2 cellular contexts compared by ENCODE assay signal in the genomic region with DNA sequence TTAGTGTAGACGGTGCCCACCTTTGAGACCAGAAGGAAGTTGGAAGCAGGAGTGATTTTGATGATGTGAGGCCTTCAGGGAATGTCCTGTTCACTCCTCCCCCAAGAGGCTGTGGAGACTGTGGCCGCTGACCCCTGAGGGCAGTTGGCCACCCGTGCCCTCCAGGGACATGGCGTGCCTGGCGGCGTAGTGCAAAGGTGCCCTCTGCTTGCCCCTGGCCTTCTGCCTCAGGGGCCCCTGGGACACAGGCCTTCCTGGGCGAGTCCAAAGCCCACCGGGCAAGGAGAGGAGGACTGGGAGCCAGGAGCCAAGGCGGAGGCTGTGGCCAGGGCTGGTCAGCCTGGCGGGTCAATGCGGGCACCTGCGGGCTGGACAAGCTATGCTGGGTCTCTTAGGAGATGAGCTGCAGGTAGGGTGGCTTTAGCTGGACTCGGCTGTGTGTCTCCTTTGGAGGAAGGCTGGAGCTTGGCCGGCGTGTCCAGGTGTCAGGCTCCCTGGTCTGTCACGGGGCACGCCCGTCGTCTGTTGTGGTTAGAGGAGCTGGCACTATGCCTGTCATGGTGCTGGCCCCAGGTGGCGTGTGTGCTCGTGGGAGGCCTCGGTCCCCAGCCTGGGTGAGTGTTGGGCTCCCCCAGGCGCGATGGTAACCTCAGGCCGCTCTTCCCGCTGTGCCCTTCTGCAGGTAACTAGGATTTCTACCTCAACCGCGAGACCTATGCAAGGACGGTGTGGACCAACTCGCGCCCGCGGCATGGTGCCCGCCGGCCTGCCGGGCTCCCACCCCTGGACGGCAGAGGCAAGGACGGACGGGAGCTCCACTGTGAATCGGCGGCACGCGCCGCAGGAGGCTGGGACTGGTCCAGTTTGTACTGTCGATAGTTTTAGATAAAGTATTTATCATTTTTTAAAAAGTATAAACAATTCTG.
TF ChIP-seq lines count a peak whose summit lies in the region.

No MANE protein-coding gene starts in this region.

TF ChIP-seq in WTC11, 78 proteins besides CTCF, POLR2A, EP300 and RAD21:
- TF ChIP-seq CREM (CRISPR knock-in tag; IDR thresholded peaks at IDR 0.05) (no peak), TEAD1 (CRISPR knock-in tag; IDR thresholded peaks at IDR 0.05) (no peak), TCF7 (CRISPR knock-in tag; IDR thresholded peaks at IDR 0.05; ENCODE audit: low read depth) (no peak), MXD4 (CRISPR knock-in tag; IDR thresholded peaks at IDR 0.05; ENCODE audit: borderline replicate concordance) (no peak), TEAD4 (CRISPR knock-in tag; IDR thresholded peaks at IDR 0.05) (no peak), RORB (CRISPR knock-in tag; IDR thresholded peaks at IDR 0.05) (no peak), FOXK1 (CRISPR knock-in tag; IDR thresholded peaks at IDR 0.05) (no peak), OVOL2 (CRISPR knock-in tag; IDR thresholded peaks at IDR 0.05; ENCODE audit: borderline replicate concordance) (no peak), NR1H2 (CRISPR knock-in tag; IDR thresholded peaks at IDR 0.05) (no peak), ZNF138 (CRISPR knock-in tag; conservative IDR thresholded peaks at IDR 0.05) (no peak), RELA (CRISPR knock-in tag; IDR thresholded peaks at IDR 0.05; ENCODE audit: borderline replicate concordance) (no peak)
- TF ChIP-seq, protein P1, sequence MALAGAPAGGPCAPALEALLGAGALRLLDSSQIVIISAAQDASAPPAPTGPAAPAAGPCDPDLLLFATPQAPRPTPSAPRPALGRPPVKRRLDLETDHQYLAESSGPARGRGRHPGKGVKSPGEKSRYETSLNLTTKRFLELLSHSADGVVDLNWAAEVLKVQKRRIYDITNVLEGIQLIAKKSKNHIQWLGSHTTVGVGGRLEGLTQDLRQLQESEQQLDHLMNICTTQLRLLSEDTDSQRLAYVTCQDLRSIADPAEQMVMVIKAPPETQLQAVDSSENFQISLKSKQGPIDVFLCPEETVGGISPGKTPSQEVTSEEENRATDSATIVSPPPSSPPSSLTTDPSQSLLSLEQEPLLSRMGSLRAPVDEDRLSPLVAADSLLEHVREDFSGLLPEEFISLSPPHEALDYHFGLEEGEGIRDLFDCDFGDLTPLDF (CRISPR knock-in tag; IDR thresholded peaks at IDR 0.05), result no peak
- TF ChIP-seq, protein P2, sequence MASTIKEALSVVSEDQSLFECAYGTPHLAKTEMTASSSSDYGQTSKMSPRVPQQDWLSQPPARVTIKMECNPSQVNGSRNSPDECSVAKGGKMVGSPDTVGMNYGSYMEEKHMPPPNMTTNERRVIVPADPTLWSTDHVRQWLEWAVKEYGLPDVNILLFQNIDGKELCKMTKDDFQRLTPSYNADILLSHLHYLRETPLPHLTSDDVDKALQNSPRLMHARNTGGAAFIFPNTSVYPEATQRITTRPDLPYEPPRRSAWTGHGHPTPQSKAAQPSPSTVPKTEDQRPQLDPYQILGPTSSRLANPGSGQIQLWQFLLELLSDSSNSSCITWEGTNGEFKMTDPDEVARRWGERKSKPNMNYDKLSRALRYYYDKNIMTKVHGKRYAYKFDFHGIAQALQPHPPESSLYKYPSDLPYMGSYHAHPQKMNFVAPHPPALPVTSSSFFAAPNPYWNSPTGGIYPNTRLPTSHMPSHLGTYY (CRISPR knock-in tag; IDR thresholded peaks at IDR 0.05), result no peak
- TF ChIP-seq, protein P3, sequence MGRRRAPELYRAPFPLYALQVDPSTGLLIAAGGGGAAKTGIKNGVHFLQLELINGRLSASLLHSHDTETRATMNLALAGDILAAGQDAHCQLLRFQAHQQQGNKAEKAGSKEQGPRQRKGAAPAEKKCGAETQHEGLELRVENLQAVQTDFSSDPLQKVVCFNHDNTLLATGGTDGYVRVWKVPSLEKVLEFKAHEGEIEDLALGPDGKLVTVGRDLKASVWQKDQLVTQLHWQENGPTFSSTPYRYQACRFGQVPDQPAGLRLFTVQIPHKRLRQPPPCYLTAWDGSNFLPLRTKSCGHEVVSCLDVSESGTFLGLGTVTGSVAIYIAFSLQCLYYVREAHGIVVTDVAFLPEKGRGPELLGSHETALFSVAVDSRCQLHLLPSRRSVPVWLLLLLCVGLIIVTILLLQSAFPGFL (CRISPR knock-in tag; IDR thresholded peaks at IDR 0.05; ENCODE audit: borderline replicate concordance), result no peak
- TF ChIP-seq, protein P4, sequence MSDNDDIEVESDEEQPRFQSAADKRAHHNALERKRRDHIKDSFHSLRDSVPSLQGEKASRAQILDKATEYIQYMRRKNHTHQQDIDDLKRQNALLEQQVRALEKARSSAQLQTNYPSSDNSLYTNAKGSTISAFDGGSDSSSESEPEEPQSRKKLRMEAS (CRISPR knock-in tag; IDR thresholded peaks at IDR 0.05), result no peak

TF ChIP-seq in HepG2, 621 proteins besides CTCF, POLR2A, EP300 and RAD21:
- TF ChIP-seq, protein P5, sequence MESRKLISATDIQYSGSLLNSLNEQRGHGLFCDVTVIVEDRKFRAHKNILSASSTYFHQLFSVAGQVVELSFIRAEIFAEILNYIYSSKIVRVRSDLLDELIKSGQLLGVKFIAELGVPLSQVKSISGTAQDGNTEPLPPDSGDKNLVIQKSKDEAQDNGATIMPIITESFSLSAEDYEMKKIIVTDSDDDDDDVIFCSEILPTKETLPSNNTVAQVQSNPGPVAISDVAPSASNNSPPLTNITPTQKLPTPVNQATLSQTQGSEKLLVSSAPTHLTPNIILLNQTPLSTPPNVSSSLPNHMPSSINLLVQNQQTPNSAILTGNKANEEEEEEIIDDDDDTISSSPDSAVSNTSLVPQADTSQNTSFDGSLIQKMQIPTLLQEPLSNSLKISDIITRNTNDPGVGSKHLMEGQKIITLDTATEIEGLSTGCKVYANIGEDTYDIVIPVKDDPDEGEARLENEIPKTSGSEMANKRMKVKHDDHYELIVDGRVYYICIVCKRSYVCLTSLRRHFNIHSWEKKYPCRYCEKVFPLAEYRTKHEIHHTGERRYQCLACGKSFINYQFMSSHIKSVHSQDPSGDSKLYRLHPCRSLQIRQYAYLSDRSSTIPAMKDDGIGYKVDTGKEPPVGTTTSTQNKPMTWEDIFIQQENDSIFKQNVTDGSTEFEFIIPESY (CRISPR knock-in tag; IDR thresholded peaks at IDR 0.05), result peak; percentile 29; the same call in 1 of the 2 replicates
- no peak for TF ChIP-seq ZNF772 (CRISPR knock-in tag; IDR thresholded peaks at IDR 0.05)
- 0 out of 2 replicates have a peak, but pooled peaks have one; percentile 35 for TF ChIP-seq PAF1 (CRISPR knock-in tag; IDR thresholded peaks at IDR 0.05)
- no peak for TF ChIP-seq ZNF24 (IDR thresholded peaks at IDR 0.05)
- peak; percentile 32 for TF ChIP-seq RBM22 (optimal IDR thresholded peaks at IDR 0.05; ENCODE audit: low read length)
- peak; percentile 24 for TF ChIP-seq AGO1 (IDR thresholded peaks at IDR 0.05; ENCODE audit: low read depth, low read length, poor library complexity, severe bottlenecking)
- TF ChIP-seq AGO2 (optimal IDR thresholded peaks at IDR 0.05; ENCODE audit: low read depth, low read length), result peak; percentile 77
- TF ChIP-seq SETDB1 (CRISPR knock-in tag; IDR thresholded peaks at IDR 0.05; ENCODE audit: borderline replicate concordance), result no peak
